In the genomic region with DNA sequence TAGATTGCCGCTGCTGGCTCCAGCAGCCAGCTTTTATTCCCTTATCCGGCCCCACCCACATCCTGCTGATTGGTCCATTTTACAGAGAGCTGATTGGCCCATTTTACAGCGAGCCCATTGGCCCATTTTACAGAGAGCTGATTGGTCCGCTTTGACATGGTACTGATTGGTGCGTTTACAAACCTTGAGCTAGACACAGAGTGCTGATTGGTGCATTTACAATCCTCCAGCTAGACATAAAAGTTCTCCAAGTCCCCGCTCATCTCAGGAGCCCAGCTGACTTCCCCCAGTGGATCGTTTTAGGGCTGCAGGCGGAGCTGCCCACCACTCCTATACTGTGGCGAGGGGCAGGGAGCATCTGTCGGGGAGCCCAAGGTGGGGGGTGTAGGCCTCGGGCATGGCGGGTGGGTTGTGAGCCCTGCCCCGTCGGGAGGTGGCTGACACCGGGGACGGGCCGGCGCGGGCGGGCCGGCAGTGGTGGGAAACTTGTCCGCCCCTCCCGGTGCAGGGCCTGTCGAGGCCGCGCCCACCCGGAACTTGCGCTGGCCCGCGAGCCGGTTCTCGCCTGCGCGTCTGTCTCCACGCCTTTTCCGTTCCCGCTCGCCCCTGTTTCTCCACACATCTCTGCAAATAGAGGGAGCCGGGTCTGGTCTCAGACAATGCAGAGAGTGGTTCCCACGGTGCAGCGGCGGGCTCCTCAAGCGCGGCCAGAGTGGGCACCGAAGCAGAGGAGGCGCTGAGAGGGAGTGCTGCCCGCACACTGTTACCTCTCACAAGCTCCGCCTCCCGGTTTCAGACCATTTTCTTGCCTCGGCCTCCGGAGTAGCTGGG, we compare ENCODE assay signal across 8 cellular contexts.
DNase-seq lines count a peak whose midpoint lies in the region; ATAC-seq, FAIRE-seq and TF ChIP-seq lines count a peak whose summit lies in the region.

No MANE protein-coding gene starts in this region.

- no peaks in the 10 kb centered on the region for H3K36me3 Mint-ChIP-seq in CD4-positive, alpha-beta T cell (ENCODE audit: low read depth)
- H3K36me3 Mint-ChIP-seq in osteocyte (ENCODE audit: unreplicated experiment) = no peaks in the 10 kb centered on the region

- TF ChIP-seq CTCF in CD4-positive, alpha-beta T cell (IDR thresholded peaks at IDR 0.05) = no peak
- TF ChIP-seq CTCF in osteocyte (IDR thresholded peaks at IDR 0.05) = no peak

- H3K27ac Mint-ChIP-seq in CD4-positive, alpha-beta T cell = peak overlapping the region; percentile 82
- H3K27ac Mint-ChIP-seq in osteocyte (ENCODE audit: unreplicated experiment) = peak overlapping the region; percentile 76

- ATAC-seq in CD4-positive, alpha-beta T cell (ENCODE audit: poor library complexity) = peak; percentile 58
- ATAC-seq in GM18519 (IDR thresholded peaks at IDR 0.05; ENCODE audit: low FRiP score, unreplicated experiment) (no peak), GM21723 (IDR thresholded peaks at IDR 0.05; ENCODE audit: unreplicated experiment) (no peak)

- peaks cover 2% of the 10 kb centered on the region for H3K9me3 Mint-ChIP-seq in CD4-positive, alpha-beta T cell
- H3K9me3 Mint-ChIP-seq in osteocyte (ENCODE audit: unreplicated experiment) = no peaks in the 10 kb centered on the region

- no peak for FAIRE-seq in GM19239 (lab: Jason Lieb, UNC)
- FAIRE-seq in RCC 7860 (lab: Jason Lieb, UNC) = no peak

- H3K4me3 Mint-ChIP-seq in CD4-positive, alpha-beta T cell = peak overlapping the region; percentile 87
- no peak overlapping the region for H3K4me3 Mint-ChIP-seq in osteocyte (ENCODE audit: unreplicated experiment)

- intact Hi-C loops in CD4-positive, alpha-beta T cell (cut with DNase I, micrococcal nuclease) = no loop called here

- H3K27ac ChIP-seq in CD4-positive, alpha-beta T cell (ENCODE audit: low read depth, low read length) = no peak overlapping the region

- H3K4me1 Mint-ChIP-seq in CD4-positive, alpha-beta T cell (ENCODE audit: low read depth) = peaks cover 19% of the 10 kb centered on the region
- peaks cover 9% of the 10 kb centered on the region for H3K4me1 Mint-ChIP-seq in osteocyte (ENCODE audit: unreplicated experiment)

- no peaks in the 10 kb centered on the region for H3K27me3 ChIP-seq in CD4-positive, alpha-beta T cell (ENCODE audit: control insufficient read depth, insufficient read depth, low read length)

- H3K9me3 ChIP-seq in CD4-positive, alpha-beta T cell (ENCODE audit: control insufficient read depth, low read length) = no peaks in the 10 kb centered on the region

- no peak for TF ChIP-seq POLR2A in erythroblast (IDR thresholded peaks at IDR 0.05; ENCODE audit: low read length)

- POLR2A ChIA-PET in CD4-positive, alpha-beta T cell (lab: Charles Lee) = interaction anchor here (0.8 to 1.9 kb wide), 3 partner anchors 254 to 691 kb away, joined by 3 to 8 read pairs (median 3); a partner anchor contains a TSS

- no peaks in the 10 kb centered on the region for H3K27me3 Mint-ChIP-seq in CD4-positive, alpha-beta T cell
- no peaks in the 10 kb centered on the region for H3K27me3 Mint-ChIP-seq in osteocyte (ENCODE audit: unreplicated experiment)

- CTCF ChIA-PET in CD4-positive, alpha-beta T cell (lab: Charles Lee) = interaction anchor here (0.9 kb wide), 1 partner anchor 621 kb away, joined by 3 read pairs; no protein-coding TSS in a partner anchor

- DNase-seq in CD4-positive, alpha-beta T cell = peak in 9 of 10 experiments; percentile 5 to 42 (median 20)
- peak; percentile 18 for DNase-seq in activated CD4-positive, alpha-beta T cell treated with anti-CD3 and anti-CD28 coated beads, Interleukin-2, amount 50 U/mL, for 1 hour
- DNase-seq in erythroblast (lab: John Stamatoyannopoulos, UW) (peak; percentile 48 to 49), osteocyte (ENCODE audit: extremely low spot score, unreplicated experiment) (no peak), GM19239 (ENCODE audit: insufficient read length, low spot score) (no peak), RCC 7860 (ENCODE audit: low spot score) (no peak)

Comparison
In these comparisons a context has a peak if more than half of its experiments do, and no peak if none do; other contexts are left out.
1. DNase-seq: peak in CD4-positive, alpha-beta T cell (9 of 10), activated CD4-positive, alpha-beta T cell treated with anti-CD3 and anti-CD28 coated beads, Interleukin-2, amount 50 U/mL, for 1 hour (single experiment) and erythroblast (2 of 2); none in osteocyte (single experiment), GM19239 (single experiment) and RCC 7860 (single experiment).